8 cellular contexts compared by ENCODE assay signal in genomic region chr6:3457710-3458605, GRCh38.
DNase-seq lines count a peak whose midpoint lies in the region; ATAC-seq lines count a peak whose summit lies in the region.

No MANE protein-coding gene starts in this region.

- H3K4me1 ChIP-seq in HAP-1 (peaks cover 20% of the 10 kb centered on the region), iPS-15b (ENCODE audit: control insufficient read depth, insufficient read depth, low read length) (peaks cover 24% of the 10 kb centered on the region)

- DNase-seq in HAP-1 (ENCODE audit: low spot score in 2 of 2) = peak; percentile 78 to 79
- DNase-seq in NCI-H69 (lab: John Stamatoyannopoulos, UW) = peak; percentile 96
- peak; percentile 61 for DNase-seq in astrocyte of the hippocampus (ENCODE audit: low read depth, low spot score)
- peak; percentile 79 for DNase-seq in retina

- H3K36me3 ChIP-seq in HAP-1 (replicated peaks) = no peaks in the 10 kb centered on the region
- H3K36me3 ChIP-seq in iPS-15b (ENCODE audit: control insufficient read depth, insufficient read depth, low read length) = no peaks in the 10 kb centered on the region

- in situ Hi-C loops in HAP-1 (cut with MboI; ENCODE audit: low sequenced_read_pairs) = no loop called here

- H3K9ac ChIP-seq in iPS-15b (ENCODE audit: low read depth, low read length) = peak overlapping the region; percentile 26

- ATAC-seq in HG02678 (IDR thresholded peaks at IDR 0.05; ENCODE audit: unreplicated experiment) = no peak
- ATAC-seq in HG02884 (IDR thresholded peaks at IDR 0.05; ENCODE audit: unreplicated experiment) = no peak
- ATAC-seq in GM21515 (IDR thresholded peaks at IDR 0.05; ENCODE audit: unreplicated experiment) = no peak

- H3K4me3 ChIP-seq in HAP-1 (peak overlapping the region; percentile 46), iPS-15b (ENCODE audit: low read depth, low read length) (peak overlapping the region; percentile 72)

- H3K27me3 ChIP-seq in HAP-1 (ENCODE audit: low read depth) (no peaks in the 10 kb centered on the region), iPS-15b (ENCODE audit: control insufficient read depth, insufficient read depth, low read length) (peaks cover 26% of the 10 kb centered on the region)

- no peaks in the 10 kb centered on the region for H3K9me3 ChIP-seq in HAP-1
- no peaks in the 10 kb centered on the region for H3K9me3 ChIP-seq in iPS-15b (ENCODE audit: control insufficient read depth, insufficient read depth, low read length)
